1 cellular context compared by ENCODE assay signal in genomic region chr17:41620583-41621434, GRCh38.
TF ChIP-seq lines count a peak whose summit lies in the region.

No MANE protein-coding gene starts in this region.

TF ChIP-seq in WTC11, 78 proteins besides CTCF, POLR2A, EP300 and RAD21 (continued from another document):
- TF ChIP-seq ZNF425 (CRISPR knock-in tag; conservative IDR thresholded peaks at IDR 0.05) (no peak), FOXP1 (CRISPR knock-in tag; IDR thresholded peaks at IDR 0.05; ENCODE audit: borderline replicate concordance) (no peak), SMAD4 (CRISPR knock-in tag; IDR thresholded peaks at IDR 0.05) (no peak), ZNF219 (CRISPR knock-in tag; IDR thresholded peaks at IDR 0.05; ENCODE audit: borderline replicate concordance) (no peak), GABPB1 (CRISPR knock-in tag; IDR thresholded peaks at IDR 0.05) (no peak), ATF2 (CRISPR knock-in tag; IDR thresholded peaks at IDR 0.05; ENCODE audit: borderline replicate concordance, low read depth) (no peak), ZNF396 (CRISPR knock-in tag; IDR thresholded peaks at IDR 0.05; ENCODE audit: borderline replicate concordance) (no peak), NFE2L1 (CRISPR knock-in tag; IDR thresholded peaks at IDR 0.05) (no peak), STAT6 (CRISPR knock-in tag; conservative IDR thresholded peaks at IDR 0.05; ENCODE audit: low read depth) (no peak), ERG (CRISPR knock-in tag; IDR thresholded peaks at IDR 0.05) (no peak), ZBTB43 (CRISPR knock-in tag; IDR thresholded peaks at IDR 0.05) (no peak), TEAD1 (CRISPR knock-in tag; IDR thresholded peaks at IDR 0.05) (no peak), ZNF281 (CRISPR knock-in tag; IDR thresholded peaks at IDR 0.05) (no peak), ELF4 (CRISPR knock-in tag; IDR thresholded peaks at IDR 0.05; ENCODE audit: low read depth) (no peak)
